ENCODE assay signal across 27 cellular contexts in the genomic region with DNA sequence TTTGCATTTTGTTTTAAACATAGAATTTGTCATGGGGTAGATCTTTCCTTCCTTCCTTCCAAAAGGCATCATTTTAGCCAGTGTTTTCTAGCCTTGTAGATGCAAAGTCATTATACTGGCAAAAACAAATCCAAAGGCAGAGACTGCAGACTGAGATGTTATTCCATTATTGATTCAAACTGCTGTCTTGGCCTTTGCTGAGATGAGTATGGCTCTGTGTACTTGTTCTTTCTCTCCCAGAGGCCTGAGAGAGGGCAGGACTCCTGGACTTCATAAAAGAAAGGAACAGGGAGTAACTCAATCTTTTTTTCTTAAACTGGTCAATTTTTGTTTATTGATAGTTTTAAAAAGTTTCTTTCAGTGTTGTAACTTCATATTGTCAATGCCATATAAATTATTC.
DNase-seq lines count a peak whose midpoint lies in the region; ATAC-seq, FAIRE-seq and TF ChIP-seq lines count a peak whose summit lies in the region.
"Had no signal": no experiment of that assay in that cellular context is flagged by ENCODE, and none has a peak within 500 bp of the region (broad histone marks: within the 10 kb centered on the region; RNA-seq: fewer than 3 reads in every experiment).

No MANE protein-coding gene starts in this region.

- peaks cover 6% of the 10 kb centered on the region; the same call in 1 of the 2 replicates for H3K9me3 ChIP-seq in IMR-90 (ENCODE audit: control insufficient read depth, insufficient read depth, low read length)
- peaks cover 14% of the 10 kb centered on the region for H3K9me3 ChIP-seq in mesenchymal stem cell (ENCODE audit: control insufficient read depth, low read length)
- H3K9me3 ChIP-seq: gastrocnemius medialis, vagina had no signal

- intact Hi-C loops in IMR-90 (cut with micrococcal nuclease), result loop anchor here (5.0 kb wide), 1 partner anchor 675 kb away; no protein-coding TSS in a partner anchor

- H2AK5ac ChIP-seq in IMR-90 (ENCODE audit: low read depth, low read length), result no peak overlapping the region
- no peak overlapping the region for H2AK5ac ChIP-seq in mesenchymal stem cell (ENCODE audit: low read length, severe bottlenecking)

- no peak for DNase-seq in IMR-90
- DNase-seq in caudate nucleus (lab: John Stamatoyannopoulos, UW), result no peak
- DNase-seq in mesenchymal stem cell, result no peak
- peak; percentile 5 for DNase-seq in urothelium cell line (ENCODE audit: low spot score)
- DNase-seq in activated effector memory CD4-positive, alpha-beta T cell treated with Interleukin-2 at 50 U/mL for 16 hours, result no peak
- DNase-seq in activated CD8-positive, alpha-beta memory T cell treated with anti-CD3 and anti-CD28 coated beads for 24 hours, result no peak
- DNase-seq in frontal cortex (ENCODE audit: low spot score in 2 of 2), result no peak
- DNase-seq: activated CD4-positive, alpha-beta T cell treated with anti-CD3 and anti-CD28 coated beads for 4 hours; activated gamma-delta T cell; activated naive CD8-positive, alpha-beta T cell treated with anti-CD3 and anti-CD28 coated beads for 36 hours; activated T-cell treated with anti-CD3 and anti-CD28 coated beads, Interleukin-2, amount 50 U/mL, for 1 hour; aorta; C1 segment of cervical spinal cord; gastrocnemius medialis; GOT3; MV-4-11; NCI-H1436; NCI-H345; NCI-H748 treated with DMSO at 0.1 percent for 48 hours; right cardiac atrium; stimulated activated CD4-positive, alpha-beta T cell treated with anti-CD3 and anti-CD28 coated beads, Interleukin-12 subunit alpha, Interleukin-12 subunit beta, amount 100 ng/mL, for 4 hours; stimulated activated CD4-positive, alpha-beta T cell treated with anti-CD3 and anti-CD28 coated beads, Interleukin-2, amount 100 ng/mL, for 48 hours; stimulated activated naive CD8-positive, alpha-beta T cell treated with anti-CD3 and anti-CD28 coated beads, Interleukin-15, amount 100 ng/mL, for 72 hours had no signal

- no peak overlapping the region for H3K4me3 ChIP-seq in IMR-90 (ENCODE audit: insufficient read depth, low read depth, low read length)
- H3K4me3 ChIP-seq in mesenchymal stem cell (ENCODE audit: insufficient read depth in 1 of 2, low read depth in 1 of 2, low read length in 2 of 2), result no peak overlapping the region
- H3K4me3 ChIP-seq: gastrocnemius medialis, lung, vagina had no signal

- no peak for TF ChIP-seq RAD21 in IMR-90 (IDR thresholded peaks at IDR 0.05; ENCODE audit: low read length)

- no peak for TF ChIP-seq POLR2A in IMR-90 (IDR thresholded peaks at IDR 0.05; ENCODE audit: low read depth, low read length)

- peak overlapping the region; percentile 67; the same call in 1 of the 2 replicates for H3K18ac ChIP-seq in IMR-90 (ENCODE audit: low read depth, low read length)
- no peak overlapping the region for H3K18ac ChIP-seq in mesenchymal stem cell (ENCODE audit: low read depth in 1 of 2, low read length in 2 of 2)

- no peaks in the 10 kb centered on the region for H4K20me1 ChIP-seq in IMR-90 (ENCODE audit: insufficient read depth, low read length)

- dilution Hi-C loops in IMR-90 (cut with HindIII; ENCODE audit: low sequenced_read_pairs, unreplicated experiment), result no loop called here

- peaks cover 5% of the 10 kb centered on the region; the same call in 1 of the 2 replicates for H3K4me1 ChIP-seq in IMR-90 (ENCODE audit: control insufficient read depth, insufficient read depth, low read length)
- H3K4me1 ChIP-seq in mesenchymal stem cell (ENCODE audit: control insufficient read depth, insufficient read depth, low read depth, low read length), result no peaks in the 10 kb centered on the region
- H3K4me1 ChIP-seq: gastrocnemius medialis, parathyroid adenoma had no signal

- peak overlapping the region; percentile 54; the same call in 1 of the 2 replicates for H3K4me2 ChIP-seq in IMR-90 (ENCODE audit: low read depth, low read length)
- no peak overlapping the region for H3K4me2 ChIP-seq in mesenchymal stem cell (ENCODE audit: low read length, poor library complexity, severe bottlenecking)

- peak; percentile 55 for ATAC-seq in IMR-90 (ENCODE audit: low read depth)
- ATAC-seq: gastrocnemius medialis; right cardiac atrium; stimulated activated naive CD8-positive, alpha-beta T cell treated with anti-CD3 and anti-CD28 coated beads, Interleukin-15, amount 100 ng/mL, for 72 hours had no signal

- CTCF ChIA-PET in IMR-90 (lab: Yijun Ruan, JAX), result no interaction called here

- POLR2A ChIA-PET in IMR-90 (lab: Charles Lee; ENCODE audit: unreplicated experiment), result no interaction called here

- H2BK5ac ChIP-seq in IMR-90 (ENCODE audit: low read depth, low read length, poor library complexity, severe bottlenecking), result peak overlapping the region; percentile 70
- H2BK5ac ChIP-seq in mesenchymal stem cell (ENCODE audit: low read depth, low read length, poor library complexity, severe bottlenecking), result peak overlapping the region; percentile 76

- H3K23ac ChIP-seq in IMR-90 (ENCODE audit: low read depth, low read length), result peak overlapping the region; percentile 19; the same call in 1 of the 2 replicates
- no peak overlapping the region for H3K23ac ChIP-seq in mesenchymal stem cell (ENCODE audit: low read length in 2 of 2)

- H3K27me3 ChIP-seq in IMR-90 (ENCODE audit: control insufficient read depth, insufficient read depth, low read length) (no peaks in the 10 kb centered on the region), mesenchymal stem cell (ENCODE audit: control insufficient read depth in 1 of 2, insufficient read depth in 1 of 2, low read length in 2 of 2) (no peaks in the 10 kb centered on the region)
- H3K27me3 ChIP-seq: gastrocnemius medialis, vagina had no signal

- H2BK120ac ChIP-seq in IMR-90 (ENCODE audit: low read depth, low read length), result peak overlapping the region; percentile 66
- H2BK120ac ChIP-seq in mesenchymal stem cell (ENCODE audit: low read depth, low read length), result no peak overlapping the region

- H4K5ac ChIP-seq in IMR-90 (ENCODE audit: low read depth, low read length), result peak overlapping the region; percentile 25

- H2BK12ac ChIP-seq in mesenchymal stem cell (ENCODE audit: low read length in 2 of 2), result no peak overlapping the region

- no peak for TF ChIP-seq CTCF in IMR-90 (conservative IDR thresholded peaks at IDR 0.05; ENCODE audit: low read depth, low read length)

- no peak overlapping the region for H2AK9ac ChIP-seq in IMR-90 (replicated peaks; ENCODE audit: low read depth, low read length, poor library complexity)

- H2BK15ac ChIP-seq in IMR-90 (ENCODE audit: low read depth, low read length) (peak overlapping the region; percentile 41; the same call in 1 of the 3 replicates), mesenchymal stem cell (ENCODE audit: low read depth, poor library complexity, severe bottlenecking) (no peak overlapping the region)

- H3K4ac ChIP-seq in IMR-90 (ENCODE audit: low read depth, low read length), result peak overlapping the region; percentile 62
- H3K4ac ChIP-seq in mesenchymal stem cell (ENCODE audit: low read depth in 1 of 2, low read length in 2 of 2), result no peak overlapping the region

- no peaks in the 10 kb centered on the region for H3K79me1 ChIP-seq in IMR-90 (ENCODE audit: low read depth in 1 of 2, low read length in 2 of 2)
- no peaks in the 10 kb centered on the region for H3K79me1 ChIP-seq in mesenchymal stem cell (replicated peaks; ENCODE audit: low read length, poor library complexity, severe bottlenecking)

- H3K56ac ChIP-seq in IMR-90 (ENCODE audit: extremely low read depth, insufficient read depth, low read length), result no peak overlapping the region; the same call in 1 of the 2 replicates

- peak overlapping the region; percentile 75; the same call in 1 of the 2 replicates for H3K27ac ChIP-seq in IMR-90 (ENCODE audit: insufficient read depth, low read length)
- peak overlapping the region; percentile 31 for H3K27ac ChIP-seq in caudate nucleus (ENCODE audit: low read depth, low read length)
- H3K27ac ChIP-seq in mesenchymal stem cell (ENCODE audit: low read length, poor library complexity, severe bottlenecking), result peak overlapping the region; percentile 84
- H3K27ac ChIP-seq: gastrocnemius medialis, parathyroid adenoma, vagina, VCaP had no signal

- in situ Hi-C loops in IMR-90 (cut with MboI; ENCODE audit: low sequenced_read_pairs), result no loop called here

- H3K36me3 ChIP-seq in IMR-90 (ENCODE audit: control insufficient read depth, insufficient read depth, low read length) (no peaks in the 10 kb centered on the region), mesenchymal stem cell (ENCODE audit: control insufficient read depth in 1 of 2, insufficient read depth in 2 of 2, low read depth in 1 of 2, low read length in 2 of 2) (no peaks in the 10 kb centered on the region)
- H3K36me3 ChIP-seq: gastrocnemius medialis, vagina had no signal

- H2AFZ ChIP-seq in IMR-90 (replicated peaks; ENCODE audit: low read length, poor library complexity) (no peak overlapping the region), mesenchymal stem cell (ENCODE audit: low read depth, low read length) (no peak overlapping the region)
- H2AFZ ChIP-seq: parathyroid adenoma had no signal

- FAIRE-seq in urothelium cell line (lab: Jason Lieb, UNC), result no peak
- no peak for FAIRE-seq in frontal cortex (lab: Jason Lieb, UNC)

- peak overlapping the region in 1 of 2 experiments; percentile 46; a peak in 1 of 4 replicates for H4K8ac ChIP-seq in IMR-90 (ENCODE audit: low read depth in 2 of 2, low read length in 2 of 2)
- H4K8ac ChIP-seq in mesenchymal stem cell (ENCODE audit: low read length), result no peak overlapping the region

- peak overlapping the region; percentile 66 for H2BK20ac ChIP-seq in IMR-90 (ENCODE audit: low read depth, low read length)

- H4K91ac ChIP-seq in IMR-90 (ENCODE audit: insufficient read depth, low read depth, low read length) (peak overlapping the region; percentile 57), mesenchymal stem cell (ENCODE audit: low read length) (no peak overlapping the region)

- no TSS peak for BruUV-seq in IMR-90 (replicated peaks; lab: Mats Ljungman, UMichigan)

- peak overlapping the region; percentile 38; the same call in 1 of the 2 replicates for H3K9ac ChIP-seq in IMR-90 (ENCODE audit: low read depth, low read length)
- H3K9ac ChIP-seq in mesenchymal stem cell (ENCODE audit: low read length), result peak overlapping the region; percentile 71
- H3K9ac ChIP-seq: parathyroid adenoma had no signal

- H3K14ac ChIP-seq in IMR-90 (replicated peaks; ENCODE audit: low read depth, low read length) (peak overlapping the region; percentile 27), mesenchymal stem cell (ENCODE audit: low read length in 2 of 2) (no peak overlapping the region)

- no peaks in the 10 kb centered on the region for H3K9me1 ChIP-seq in IMR-90 (ENCODE audit: insufficient read depth, low read length)

TF ChIP-seq in IMR-90, 13 proteins besides CTCF, POLR2A, EP300 and RAD21 (continues in another document):
- TF ChIP-seq MAFK (IDR thresholded peaks at IDR 0.05; ENCODE audit: low read depth, low read length), result no peak
- no peak for TF ChIP-seq BHLHE40 (IDR thresholded peaks at IDR 0.05; ENCODE audit: low read depth, low read length)
- TF ChIP-seq CEBPB (IDR thresholded peaks at IDR 0.05; ENCODE audit: low read depth, low read length), result no peak
- no peak for TF ChIP-seq MXI1 (IDR thresholded peaks at IDR 0.05; ENCODE audit: borderline replicate concordance, low read depth, low read length)
- no peak for TF ChIP-seq MAZ (IDR thresholded peaks at IDR 0.05; ENCODE audit: borderline replicate concordance, low read depth, low read length)

Comparison
In these comparisons a context has a peak if more than half of its experiments do, and no peak if none do; other contexts are left out.
1. H3K27ac ChIP-seq: peak in every context shown above with its lines; median percentile 84 in mesenchymal stem cell; 75 in IMR-90; 31 in caudate nucleus.